ENCODE assay signal across 27 cellular contexts in the genomic region with DNA sequence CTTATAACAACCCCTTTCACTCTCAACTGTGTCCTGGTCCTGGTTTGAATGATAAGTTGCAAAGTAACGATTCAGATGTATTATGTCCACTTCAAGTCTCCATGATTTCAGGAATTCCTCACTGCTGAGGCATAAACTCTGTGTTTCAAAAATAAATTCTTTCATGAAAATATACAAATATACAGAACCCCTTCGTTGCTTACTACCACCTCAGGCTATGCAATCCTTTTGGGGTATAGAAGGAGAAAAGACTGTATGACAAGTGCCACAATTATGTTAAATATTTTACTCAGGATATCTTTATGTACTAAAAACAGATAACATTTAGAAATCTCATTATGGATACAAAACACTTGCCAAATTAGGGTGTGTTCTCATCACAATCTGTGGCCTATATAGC.
"Had no signal": no experiment of that assay in that cellular context is flagged by ENCODE, and none has a peak within 500 bp of the region (broad histone marks: within the 10 kb centered on the region; RNA-seq: fewer than 3 reads in every experiment).

No MANE protein-coding gene starts in this region.

- H3K27ac ChIP-seq: esophagus muscularis mucosa, left lung, neutrophil, pancreas, right lobe of liver, suprapubic skin, transverse colon, upper lobe of right lung, uterus had no signal

- H3K4me3 ChIP-seq: esophagus muscularis mucosa, left lung, mucosa of descending colon, pancreas, right lobe of liver, smooth muscle cell, suprapubic skin, transverse colon, upper lobe of right lung, uterus had no signal

- H3K4me1 Mint-ChIP-seq: naive B cell; neural crest cell; stimulated activated naive CD8-positive, alpha-beta T cell treated with anti-CD3 and anti-CD28 coated beads, Interleukin-15, amount 100 ng/mL, for 72 hours had no signal

- H3K27me3 ChIP-seq: left lung, neutrophil, pancreas, right lobe of liver, suprapubic skin, transverse colon, upper lobe of right lung, uterus had no signal

- H3K9me3 Mint-ChIP-seq: dendritic cell treated with granulocyte-macrophage colony-stimulating factor and Interleukin-4, amounts not matched to agents 40 ng/mL and 50 ng/mL, for 4 days; mesothelial cell of epicardium; natural killer cell treated with Interleukin-12 subunit alpha and Interleukin-12 subunit beta and Interleukin-15 and Interleukin-18, amount 100 ng/mL, for 72 hours; neural crest cell; stimulated activated naive CD8-positive, alpha-beta T cell treated with anti-CD3 and anti-CD28 coated beads, Interleukin-15, amount 100 ng/mL, for 72 hours had no signal

- H3K27ac Mint-ChIP-seq: dendritic cell treated with granulocyte-macrophage colony-stimulating factor and Interleukin-4, amounts not matched to agents 40 ng/mL and 50 ng/mL, for 4 days; mesothelial cell of epicardium; natural killer cell treated with Interleukin-12 subunit alpha and Interleukin-12 subunit beta and Interleukin-15 and Interleukin-18, amount 100 ng/mL, for 72 hours; progenitor cell of endocrine pancreas; stimulated activated naive CD8-positive, alpha-beta T cell treated with anti-CD3 and anti-CD28 coated beads, Interleukin-15, amount 100 ng/mL, for 72 hours had no signal

- H3K27me3 Mint-ChIP-seq: naive B cell; natural killer cell treated with Interleukin-12 subunit alpha and Interleukin-12 subunit beta and Interleukin-15 and Interleukin-18, amount 100 ng/mL, for 72 hours; progenitor cell of endocrine pancreas; stimulated activated naive CD8-positive, alpha-beta T cell treated with anti-CD3 and anti-CD28 coated beads, Interleukin-15, amount 100 ng/mL, for 72 hours had no signal

- H3K4me1 ChIP-seq: esophagus muscularis mucosa, left lung, right lobe of liver, suprapubic skin, transverse colon, upper lobe of right lung, uterus had no signal

- H3K36me3 Mint-ChIP-seq: mesothelial cell of epicardium; naive B cell; natural killer cell treated with Interleukin-12 subunit alpha and Interleukin-12 subunit beta and Interleukin-15 and Interleukin-18, amount 100 ng/mL, for 72 hours had no signal

- H3K9me3 ChIP-seq: esophagus muscularis mucosa, mucosa of descending colon, neutrophil, pancreas, right lobe of liver, suprapubic skin, transverse colon, upper lobe of right lung, uterus had no signal

- H3K4me3 Mint-ChIP-seq: dendritic cell treated with granulocyte-macrophage colony-stimulating factor and Interleukin-4, amounts not matched to agents 40 ng/mL and 50 ng/mL, for 4 days; mesothelial cell of epicardium; naive B cell; natural killer cell treated with Interleukin-12 subunit alpha and Interleukin-12 subunit beta and Interleukin-15 and Interleukin-18, amount 100 ng/mL, for 72 hours; neural crest cell; stimulated activated naive CD8-positive, alpha-beta T cell treated with anti-CD3 and anti-CD28 coated beads, Interleukin-15, amount 100 ng/mL, for 72 hours had no signal

- H3K36me3 ChIP-seq: esophagus muscularis mucosa, left lung, neutrophil, pancreas, right lobe of liver, suprapubic skin, transverse colon, upper lobe of right lung, uterus had no signal

- DNase-seq: effector memory CD4-positive, alpha-beta T cell; foreskin melanocyte; left cardiac atrium; left lung; mesenchymal stem cell; mucosa of descending colon; naive B cell; pancreas; right lobe of liver; stimulated activated CD4-positive, alpha-beta T cell treated with anti-CD3 and anti-CD28 coated beads, Interleukin-12 subunit alpha, Interleukin-12 subunit beta, amount 100 ng/mL, for 4 hours; stimulated activated CD4-positive, alpha-beta T cell treated with anti-CD3 and anti-CD28 coated beads, Interleukin-1b, Interleukin-23, amount 100 ng/mL, for 48 hours; stimulated activated CD4-positive, alpha-beta T cell treated with anti-CD3 and anti-CD28 coated beads, Interleukin-4, amount 100 ng/mL, for 1 hour; stimulated activated CD8-positive, alpha-beta memory T cell treated with anti-CD3 and anti-CD28 coated beads, Interleukin-4, amount 100 ng/mL, for 48 hours; stimulated activated naive CD4-positive, alpha-beta T cell; stimulated activated naive CD8-positive, alpha-beta T cell treated with anti-CD3 and anti-CD28 coated beads, Interleukin-15, amount 100 ng/mL, for 72 hours; transverse colon; upper lobe of right lung; uterus had no signal
